Comparison of ENCODE assay signal across 8 cellular contexts in genomic region chr9:121399883-121400607, GRCh38. TPM values are rescaled to one million over a fixed set of nuclear protein-coding genes. Genes with fewer than 3 reads are reported as not detected.
DNase-seq lines count a peak whose midpoint lies in the region; ATAC-seq, FAIRE-seq and TF ChIP-seq lines count a peak whose summit lies in the region.

No MANE protein-coding gene starts in this region.

- intact Hi-C loops in Caco-2 (cut with micrococcal nuclease; ENCODE audit: unreplicated experiment) (loop anchor here (1.0 kb wide), 5 partner anchors 24 to 187 kb away; no protein-coding TSS in a partner anchor), K562 (cut with micrococcal nuclease) (loop anchor here (1.0 to 10.0 kb wide), 6 partner anchors 80 to 658 kb away; no protein-coding TSS in a partner anchor)

- no TSS peak for BruUV-seq in Caco-2 (replicated peaks; lab: Mats Ljungman, UMichigan)
- no TSS peak for BruUV-seq in K562 (replicated peaks; lab: Mats Ljungman, UMichigan)

- H3K4me3 ChIP-seq in Caco-2 (ENCODE audit: low read depth, low read length), result no peak overlapping the region
- H3K4me3 ChIP-seq in HEK293 (ENCODE audit: low read depth, low read length), result no peak overlapping the region
- no peak overlapping the region for H3K4me3 ChIP-seq in K562

- FAIRE-seq in K562 (lab: Jason Lieb, UNC), result peak; percentile 83

- no peak overlapping the region for H3K4me2 ChIP-seq in K562 (ENCODE audit: insufficient read depth, low read length)

- in situ Hi-C loops in K562 (cut with MboI), result loop anchor here (5.0 to 10.0 kb wide), 3 partner anchors 83 to 645 kb away; no protein-coding TSS in a partner anchor

- H3K36me3 ChIP-seq in Caco-2 (ENCODE audit: control insufficient read depth, insufficient read depth, low read length) (no peaks in the 10 kb centered on the region), HEK293 (ENCODE audit: control insufficient read depth in 2 of 2, insufficient read depth in 1 of 2, low read length in 2 of 2) (no peaks in the 10 kb centered on the region), K562 (ENCODE audit: control insufficient read depth, insufficient read depth, low read length) (no peaks in the 10 kb centered on the region)

- no peaks in the 10 kb centered on the region for H4K20me1 ChIP-seq in K562 (replicated peaks; ENCODE audit: control insufficient read depth, insufficient read depth, low read length)

- H3K27ac ChIP-seq in HEK293 (ENCODE audit: extremely low read depth, low read depth, low read length), result no peak overlapping the region
- H3K27ac ChIP-seq in K562 (ENCODE audit: extremely low read depth, low read depth, low read length), result no peak overlapping the region

- H3K9ac ChIP-seq in K562 (ENCODE audit: insufficient read depth in 1 of 2, low read depth in 2 of 2, low read length in 2 of 2), result no peak overlapping the region

- TF ChIP-seq CTCF in Caco-2 (IDR thresholded peaks at IDR 0.05; ENCODE audit: insufficient read depth in 1 of 2, low read depth in 1 of 2, low read length in 1 of 2, severe bottlenecking in 1 of 2, unreplicated experiment in 1 of 2) (peak; percentile 29 to 36), HEK293 (tag by site-specific recombination; IDR thresholded peaks at IDR 0.05) (no peak), K562 (IDR thresholded peaks at IDR 0.05 in 2 of 3, conservative IDR thresholded peaks at IDR 0.05 in 1 of 3; ENCODE audit: insufficient read depth in 2 of 3, low read depth in 1 of 3, low read length in 3 of 3) (peak; percentile 43 to 86 (median 71); a peak in 3 of 6 replicates)

- H3K9me3 ChIP-seq in Caco-2, result peaks cover 4% of the 10 kb centered on the region
- no peaks in the 10 kb centered on the region for H3K9me3 ChIP-seq in HEK293 (ENCODE audit: control insufficient read depth, insufficient read depth, low read depth, low read length)
- no peaks in the 10 kb centered on the region for H3K9me3 ChIP-seq in K562 (replicated peaks; ENCODE audit: control insufficient read depth, insufficient read depth, low read depth, low read length)

- H3K4me3 Mint-ChIP-seq in Caco-2 (ENCODE audit: unreplicated experiment) (no peak overlapping the region), immature natural killer cell (no peak overlapping the region)

- H3K9me1 ChIP-seq in K562 (ENCODE audit: control insufficient read depth, insufficient read depth, low read length), result no peaks in the 10 kb centered on the region

- DNase-seq in Caco-2 (peak in 1 of 2 experiments; percentile 54), NCI-H524 treated with DMSO at 0.1 percent for 48 hours (lab: John Stamatoyannopoulos, UW) (peak; percentile 58), K562 (ENCODE audit: extremely low read depth in 1 of 4, low spot score in 3 of 4) (peak; percentile 42 to 77 (median 46)), immature natural killer cell (peak; percentile 56 to 63 (median 62)), stromal cell of bone marrow (ENCODE audit: low read depth) (peak; percentile 64)
- no peak for DNase-seq in stimulated activated CD8-positive, alpha-beta memory T cell treated with anti-CD3 and anti-CD28 coated beads, Interleukin-4, amount 100 ng/mL, for 48 hours

- H3K9me3 Mint-ChIP-seq in Caco-2 (ENCODE audit: unreplicated experiment) (peaks cover 17% of the 10 kb centered on the region), immature natural killer cell (no peaks in the 10 kb centered on the region)

- H3K27ac Mint-ChIP-seq in Caco-2 (ENCODE audit: unreplicated experiment) (no peak overlapping the region), immature natural killer cell (no peak overlapping the region)

- H3K4me1 ChIP-seq in Caco-2 (no peaks in the 10 kb centered on the region), HEK293 (ENCODE audit: control insufficient read depth, insufficient read depth, low read length) (no peaks in the 10 kb centered on the region), K562 (replicated peaks in 1 of 2; ENCODE audit: control insufficient read depth in 2 of 2, insufficient read depth in 2 of 2, low read length in 2 of 2) (peaks cover 0 to 5% of the 10 kb centered on the region in 2 experiments; a peak in 2 of 5 replicates)

- 12% methylated on average over 9 of the region's 9 CpGs for WGBS in K562 (ENCODE audit: insufficient coverage, low coverage, missing lambda C conversion rate)

- H3K36me3 Mint-ChIP-seq in Caco-2 (ENCODE audit: insufficient read depth, unreplicated experiment) (no peaks in the 10 kb centered on the region), immature natural killer cell (no peaks in the 10 kb centered on the region)

- TF ChIP-seq RAD21 in K562 (CRISPR knock-in tag; conservative IDR thresholded peaks at IDR 0.05 in 1 of 2, IDR thresholded peaks at IDR 0.05 in 1 of 2), result peak; percentile 93 to 96

- no peaks in the 10 kb centered on the region for H3K27me3 Mint-ChIP-seq in Caco-2 (ENCODE audit: insufficient read depth, unreplicated experiment)
- H3K27me3 Mint-ChIP-seq in immature natural killer cell (ENCODE audit: low read depth in 3 of 3), result peaks cover 0 to 3% (median 0%) of the 10 kb centered on the region in 3 donors

- TF ChIP-seq POLR2A in K562 (conservative IDR thresholded peaks at IDR 0.05), result no peak

- H3K27me3 ChIP-seq in Caco-2 (replicated peaks; ENCODE audit: control insufficient read depth, insufficient read depth, low read length) (no peaks in the 10 kb centered on the region), K562 (ENCODE audit: control insufficient read depth in 2 of 2, insufficient read depth in 2 of 2, low read length in 2 of 2) (no peaks in the 10 kb centered on the region)

- no peak overlapping the region for H2AFZ ChIP-seq in K562 (ENCODE audit: low read depth, low read length)

- no peak for TF ChIP-seq EP300 in K562 (IDR thresholded peaks at IDR 0.05; ENCODE audit: low read length)

- no peaks in the 10 kb centered on the region for H3K79me2 ChIP-seq in K562 (ENCODE audit: control insufficient read depth, insufficient read depth, low read length)

- no peaks in the 10 kb centered on the region for H3K4me1 Mint-ChIP-seq in Caco-2 (ENCODE audit: low read depth, unreplicated experiment)
- H3K4me1 Mint-ChIP-seq in immature natural killer cell, result no peaks in the 10 kb centered on the region

- ATAC-seq in K562, result peak; percentile 79
- ATAC-seq in HG02973 (IDR thresholded peaks at IDR 0.05; ENCODE audit: unreplicated experiment), result no peak

- POLR2A ChIA-PET in Caco-2 (lab: Charles Lee) (no interaction called here), HEK293 (lab: Yijun Ruan, JAX) (interaction anchor here (0.6 to 1.4 kb wide), 2 partner anchors 80 to 107 kb away, joined by 3 to 4 read pairs; no protein-coding TSS in a partner anchor), K562 (lab: Yijun Ruan, JAX) (interaction anchor here (0.6 to 1.6 kb wide), 3 partner anchors 29 to 182 kb away, joined by 3 to 4 read pairs (median 3); no protein-coding TSS in a partner anchor)

- CTCF ChIA-PET in Caco-2 (lab: Charles Lee) (interaction anchor here (1.0 to 3.3 kb wide), 5 partner anchors 65 to 187 kb away, joined by 3 to 20 read pairs (median 4); no protein-coding TSS in a partner anchor), HEK293 (lab: Yijun Ruan, JAX) (interaction anchor here (0.5 to 8.2 kb wide), 43 partner anchors 9 to 644 kb away, joined by 3 to 236 read pairs (median 5); partner anchors contain the start of gene RAB14), K562 (lab: Yijun Ruan, JAX; ENCODE audit: low intra/inter-chr PET ratio) (interaction anchor here (0.7 to 4.1 kb wide), 13 partner anchors 8 to 780 kb away, joined by 3 to 107 read pairs (median 3); partner anchors contain the start of gene RAB14)

TF ChIP-seq in HEK293, 187 proteins besides CTCF, POLR2A, EP300 and RAD21:
- TF ChIP-seq ZEB2 (tag by site-specific recombination; IDR thresholded peaks at IDR 0.05) (0 out of 2 replicates have a peak, but pooled peaks have one; percentile 24), ZIC2 (tag by site-specific recombination; IDR thresholded peaks at IDR 0.05) (no peak), ZNF629 (tag by site-specific recombination; IDR thresholded peaks at IDR 0.05) (peak; percentile 71), ZNF366 (tag by site-specific recombination; conservative IDR thresholded peaks at IDR 0.05) (peak; percentile 67), ZNF184 (tag by site-specific recombination; IDR thresholded peaks at IDR 0.05) (no peak), SP7 (tag by site-specific recombination; IDR thresholded peaks at IDR 0.05) (peak; percentile 24; the same call in 1 of the 2 replicates), ZNF654 (tag by site-specific recombination; IDR thresholded peaks at IDR 0.05; ENCODE audit: low read depth) (peak; percentile 84)

TF ChIP-seq in K562, 482 proteins besides CTCF, POLR2A, EP300 and RAD21 (continues in another document):
- TF ChIP-seq STAG1 (CRISPR knock-in tag; IDR thresholded peaks at IDR 0.05; ENCODE audit: borderline replicate concordance) (no peak), BCL6 (CRISPR knock-in tag; IDR thresholded peaks at IDR 0.05) (no peak), ZNF232 (CRISPR knock-in tag; IDR thresholded peaks at IDR 0.05) (no peak), PKNOX1 (IDR thresholded peaks at IDR 0.05) (peak; percentile 74)

RNA-seq across cellular contexts. Expression of gene STOM, which starts 30.0 kb away (rescaled TPM):
- 26.5 and 33.1 TPM in 2 replicates for total RNA-seq in Caco-2 (2022)
- total RNA-seq in K562 (2011; cell fraction: chromatin; rRNA removed; ENCODE audit: low replicate concordance), result 57.6 and 69.2 TPM in 2 replicates
- total RNA-seq in K562 (2011; cell fraction: nucleolus; rRNA removed), result 86.6 and 95.4 TPM in 2 replicates
- total RNA-seq in K562 (2011; cell fraction: nucleoplasm; rRNA removed), result 109 and 133 TPM in 2 replicates
- total RNA-seq in K562 (2014; rRNA removed), result 23.2 and 34.7 TPM in 2 replicates
- 43.9 and 52.4 TPM in 2 replicates for total RNA-seq in K562 (2014; rRNA removed; fragmentation: Illumina TruSeq; extraction: Trizol)
- total RNA-seq in K562 (2015; rRNA removed; fragmentation: Illumina TruSeq; extraction: Trizol), result 54.4 and 58.1 TPM in 2 replicates
- total RNA-seq in K562 (2021), result 56.7 and 56.9 TPM in 2 replicates
- polyA plus RNA-seq in K562 (2011; rRNA removed), result 62.6 and 140 TPM in 2 replicates
- polyA plus RNA-seq in K562 (2011; cell fraction: cytosol; rRNA removed), result 46.5 and 61.5 TPM in 2 replicates
- polyA plus RNA-seq in K562 (2011; cell fraction: nucleus; rRNA removed), result 15.3 and 22.4 TPM in 2 replicates
- polyA plus RNA-seq in K562 (2012), result 27.0 and 42.0 TPM in 2 replicates
- 46.9 and 49.4 TPM in 2 replicates for polyA plus RNA-seq in K562 (2014; fragmentation: Illumina TruSeq; extraction: Trizol)
- 10 to 100 TPM; 24.6 to 35.8 TPM for polyA plus RNA-seq in K562 (2014; fragmentation: Nextera tagmentation; extraction: Ambion mirVana)
- 33.5 and 43.0 TPM in 2 replicates for polyA plus RNA-seq in K562 (2014; rRNA removed)
- polyA minus RNA-seq in K562 (2011; rRNA and poly(A)+ RNA removed), result 40.2 and 82.5 TPM in 2 replicates
- polyA minus RNA-seq in K562 (2011; cell fraction: cytosol; rRNA and poly(A)+ RNA removed), result 37.9 and 62.8 TPM in 2 replicates
- polyA minus RNA-seq in K562 (2011; cell fraction: nucleus; rRNA and poly(A)+ RNA removed), result 11.0 and 11.8 TPM in 2 replicates
- polyA plus RNA-seq in immature natural killer cell, result 100 to 1,000 TPM; 472 to 632 (median 495) TPM
